In the genomic region with DNA sequence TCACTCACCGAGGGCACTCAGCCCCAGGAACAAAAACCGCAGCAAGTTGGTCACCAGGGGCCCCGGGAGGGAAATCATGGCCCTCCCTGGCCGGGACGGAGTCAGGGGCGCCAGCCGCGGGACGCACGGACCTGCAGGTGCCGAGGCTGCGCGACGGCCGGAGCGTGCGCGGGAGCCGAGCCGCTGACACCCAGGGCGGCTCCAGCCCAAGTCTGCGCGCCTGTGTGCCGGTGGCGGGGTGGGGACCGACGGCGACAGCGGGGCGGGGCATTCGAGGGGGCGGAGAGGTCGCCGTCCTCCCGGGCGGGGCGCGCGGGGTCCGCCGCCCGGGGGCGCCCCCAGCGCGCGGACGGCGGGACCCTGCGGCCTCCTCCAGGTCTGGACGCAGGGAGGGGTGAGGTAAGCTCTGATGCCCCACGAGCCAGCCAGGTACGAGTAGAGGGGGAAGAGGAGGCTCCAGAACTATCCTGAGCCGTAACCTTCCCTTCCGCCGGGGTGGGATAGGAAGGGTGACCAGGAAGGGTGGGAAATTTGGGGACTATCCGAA, we compare ENCODE assay signal across 8 cellular contexts. TPM values are rescaled to one million over a fixed set of nuclear protein-coding genes. Genes with fewer than 3 reads are reported as not detected.
DNase-seq lines count a peak whose midpoint lies in the region; ATAC-seq and TF ChIP-seq lines count a peak whose summit lies in the region.

ESAM (minus strand) TSS at position 214 of the 547 bp plus-strand sequence; CDS start at position 78, 136 bp downstream.

- no peak within 1 kb of the TSS for H3K18ac ChIP-seq in mesendoderm (ENCODE audit: low read length)

- peak within 1 kb of the TSS; percentile 76 for H3K56ac ChIP-seq in mesendoderm (ENCODE audit: low read length)

- WGBS in mesendoderm (ENCODE audit: extremely low coverage, insufficient coverage, low lambda C conversion rate): no CpG with 5 or more reads among the region's 56 CpGs

- no peak within 1 kb of the TSS for H3K4ac ChIP-seq in mesendoderm (ENCODE audit: low read depth, low read length)

- H3K36me3 Mint-ChIP-seq in CD14-positive monocyte (peaks cover 19 to 25% of the 10 kb centered on the region in 2 donors), activated B cell treated with CpG ODN at 0.5 μM for 24 hours (ENCODE audit: low read depth) (peaks cover 14% of the 10 kb centered on the region)

- H3K27ac ChIP-seq in mesendoderm (ENCODE audit: low read depth, low read length): no peak within 1 kb of the TSS

- peak within 1 kb of the TSS; percentile 49 for H3K4me2 ChIP-seq in mesendoderm (ENCODE audit: low read length)

- H3K9me3 Mint-ChIP-seq in CD14-positive monocyte (peaks cover 0 to 23% (median 12%) of the 10 kb centered on the region in 7 donors), activated B cell treated with CpG ODN at 0.5 μM for 24 hours (no peaks in the 10 kb centered on the region)

- peak within 1 kb of the TSS; percentile 63 for H3K9ac ChIP-seq in mesendoderm (ENCODE audit: low read length)

- no peaks in the 10 kb centered on the region for H3K79me1 ChIP-seq in mesendoderm (ENCODE audit: low read length)

- DNase-seq in CD14-positive monocyte (ENCODE audit: low spot score) (no peak), activated B cell treated with CpG ODN at 0.5 μM for 24 hours (peak; percentile 72), dermis blood vessel endothelial cell (peak; percentile 57), mesendoderm (peak; percentile 58), SK-N-DZ (ENCODE audit: low spot score) (no peak)
- DNase-seq in stimulated activated CD8-positive, alpha-beta memory T cell treated with anti-CD3 and anti-CD28 coated beads, Interleukin-7, amount 100 ng/mL, for 48 hours (ENCODE audit: extremely low read depth in 1 of 2, low read depth in 1 of 2): peak; percentile 49 to 51

- POLR2A ChIA-PET in activated B cell treated with CpG ODN at 0.5 μM for 24 hours (lab: Charles Lee): interaction anchor here (1.0 to 1.7 kb wide), 6 partner anchors 15 to 91 kb away, joined by 4 to 12 read pairs (median 6); partner anchors contain the start of genes MSANTD2, SIAE and SPA17

- H3K4me3 Mint-ChIP-seq in CD14-positive monocyte (peak within 1 kb of the TSS; percentile 90 to 99), activated B cell treated with CpG ODN at 0.5 μM for 24 hours (peak within 1 kb of the TSS; percentile 96)

- peak; percentile 48 for ATAC-seq in GM19438 (IDR thresholded peaks at IDR 0.05; ENCODE audit: low read depth, unreplicated experiment)
- ATAC-seq in HG03571 (IDR thresholded peaks at IDR 0.05; ENCODE audit: unreplicated experiment): peak; percentile 48
- ATAC-seq in activated B cell treated with CpG ODN at 0.5 μM for 24 hours (ENCODE audit: low read depth): peak; percentile 63

- no peak within 1 kb of the TSS for H3K23ac ChIP-seq in mesendoderm (ENCODE audit: low read length)

- no peak within 1 kb of the TSS for H4K8ac ChIP-seq in mesendoderm (ENCODE audit: low read depth, low read length)

- no peaks in the 10 kb centered on the region for H3K79me2 ChIP-seq in mesendoderm (ENCODE audit: control insufficient read depth, insufficient read depth, low read length)

- peaks cover 3% of the 10 kb centered on the region for H3K4me1 ChIP-seq in mesendoderm (ENCODE audit: control insufficient read depth, low read depth, low read length)

- H3K27me3 ChIP-seq in mesendoderm (ENCODE audit: insufficient read depth, low read length, poor library complexity): peaks cover 44% of the 10 kb centered on the region

- no peak within 1 kb of the TSS for H4K5ac ChIP-seq in mesendoderm (ENCODE audit: low read length)

- H3K4me1 Mint-ChIP-seq in CD14-positive monocyte (peaks cover 50% of the 10 kb centered on the region), activated B cell treated with CpG ODN at 0.5 μM for 24 hours (peaks cover 50% of the 10 kb centered on the region)

- no peak within 1 kb of the TSS for H2BK120ac ChIP-seq in mesendoderm (ENCODE audit: low read depth, low read length)

- no peak within 1 kb of the TSS for H2AK5ac ChIP-seq in mesendoderm (ENCODE audit: low read length)

- H2BK5ac ChIP-seq in mesendoderm (ENCODE audit: low read length): no peak within 1 kb of the TSS

- TF ChIP-seq CTCF in CD14-positive monocyte (IDR thresholded peaks at IDR 0.05): no peak
- no peak for TF ChIP-seq CTCF in activated B cell treated with CpG ODN at 0.5 μM for 24 hours (IDR thresholded peaks at IDR 0.05)

- CTCF ChIA-PET in activated B cell treated with CpG ODN at 0.5 μM for 24 hours (lab: Charles Lee): interaction anchor here (0.7 to 10.0 kb wide), 15 partner anchors 9 to 117 kb away, joined by 3 to 162 read pairs (median 4); no protein-coding TSS in a partner anchor

- intact Hi-C loops in CD14-positive monocyte (cut with micrococcal nuclease) (no loop called here), activated B cell treated with CpG ODN at 0.5 μM for 24 hours (cut with micrococcal nuclease) (loop anchor here (5.0 to 10.0 kb wide), 3 partner anchors 190 to 1125 kb away; partner anchors contain the start of genes CCDC15 and HYLS1)

- H3K27ac Mint-ChIP-seq in CD14-positive monocyte: peak within 1 kb of the TSS in 2 of 7 donors; percentile 40 to 85
- H3K27ac Mint-ChIP-seq in activated B cell treated with CpG ODN at 0.5 μM for 24 hours: peak within 1 kb of the TSS; percentile 81

- no peak within 1 kb of the TSS for H2BK15ac ChIP-seq in mesendoderm (replicated peaks; ENCODE audit: low read depth)

- H3K36me3 ChIP-seq in mesendoderm (ENCODE audit: control insufficient read depth, insufficient read depth, low read length): peaks cover 1% of the 10 kb centered on the region

- H3K27me3 Mint-ChIP-seq in CD14-positive monocyte (ENCODE audit: low read depth in 3 of 3) (peaks cover 44 to 57% (median 49%) of the 10 kb centered on the region in 3 donors), activated B cell treated with CpG ODN at 0.5 μM for 24 hours (peaks cover 2% of the 10 kb centered on the region)

- peak within 1 kb of the TSS; percentile 15 for H3K4me3 ChIP-seq in mesendoderm (ENCODE audit: low read length)

RNA-seq across cellular contexts. Expression of gene ESAM, which starts in this region (rescaled TPM):
- polyA plus RNA-seq in CD14-positive monocyte: under 1 TPM; 0.18 to 0.74 TPM
- total RNA-seq in activated B cell treated with CpG ODN at 0.5 μM for 24 hours (2.3 and 4.0 TPM in 2 replicates), dermis blood vessel endothelial cell (84.4 and 95.4 TPM in 2 replicates)
- polyA plus RNA-seq in mesendoderm (2013, experiment 1 of 2): 0.21 TPM
- polyA plus RNA-seq in mesendoderm (2013, experiment 2 of 2): 0.14 TPM
- polyA plus RNA-seq in SK-N-DZ (2014; cell fraction: cytosol; rRNA removed): 0.27 TPM in 1 of 2 replicates, not detected in the other
- polyA plus RNA-seq in SK-N-DZ (2014; cell fraction: nucleus; rRNA removed): 0.22 and 0.64 TPM in 2 replicates

Comparison
In these comparisons a context has a peak if more than half of its experiments do, and no peak if none do; other contexts are left out.
1. RNA of gene ESAM (total RNA-seq): 84.4 to 95.4 TPM in dermis blood vessel endothelial cell; 2.3 to 4.0 TPM in activated B cell treated with CpG ODN at 0.5 μM for 24 hours; every median in the first group is over 10 times any median in the second.
2. DNase-seq: peak in activated B cell treated with CpG ODN at 0.5 μM for 24 hours (single experiment), dermis blood vessel endothelial cell (single experiment), mesendoderm (single experiment) and stimulated activated CD8-positive, alpha-beta memory T cell treated with anti-CD3 and anti-CD28 coated beads, Interleukin-7, amount 100 ng/mL, for 48 hours (2 of 2); none in CD14-positive monocyte (single experiment) and SK-N-DZ (single experiment).
3. Peak in every context shown above with its lines, with median percentiles within 50 percentile points of each other: ATAC-seq.